ENCODE assay signal across 13 cellular contexts in genomic region chrX:46882266-46882665, GRCh38.
"Had no signal": no experiment of that assay in that cellular context is flagged by ENCODE, and none has a peak within 500 bp of the region (broad histone marks: within the 10 kb centered on the region; RNA-seq: fewer than 3 reads in every experiment).

No MANE protein-coding gene starts in this region.

- H3K4me3 ChIP-seq: cardiac muscle cell, lower lobe of right lung, right atrium auricular region, skin epidermis had no signal

- DNase-seq: activated CD4-positive, alpha-beta T cell treated with anti-CD3 and anti-CD28 coated beads for 48 hours; activated CD8-positive, alpha-beta memory T cell treated with anti-CD3 and anti-CD28 coated beads for 24 hours; activated naive CD4-positive, alpha-beta T cell treated with anti-CD3 and anti-CD28 coated beads, Interleukin-2, amount 10 ng/mL, durations not matched to agents 7 days and 5 days; foreskin keratinocyte; lower lobe of right lung; naive B cell; nucleus accumbens; T1000 had no signal

- H3K4me3 Mint-ChIP-seq: activated naive CD4-positive, alpha-beta T cell treated with anti-CD3 and anti-CD28 coated beads, Interleukin-2, amount 10 ng/mL, durations not matched to agents 7 days and 5 days; activated T-helper 17 cell treated with anti-CD3 and anti-CD28 coated beads, Interleukin-2, amount 50 U/mL, for 72 hours; naive B cell had no signal

- H3K4me1 ChIP-seq: foreskin keratinocyte, lower lobe of right lung, right atrium auricular region had no signal

- H3K27me3 ChIP-seq: cardiac muscle cell, foreskin keratinocyte, right atrium auricular region had no signal

- H3K27ac Mint-ChIP-seq: activated naive CD4-positive, alpha-beta T cell treated with anti-CD3 and anti-CD28 coated beads, Interleukin-2, amount 10 ng/mL, durations not matched to agents 7 days and 5 days; activated T-helper 17 cell treated with anti-CD3 and anti-CD28 coated beads, Interleukin-2, amount 50 U/mL, for 72 hours had no signal

- H3K9me3 Mint-ChIP-seq: activated naive CD4-positive, alpha-beta T cell treated with anti-CD3 and anti-CD28 coated beads, Interleukin-2, amount 10 ng/mL, durations not matched to agents 7 days and 5 days; activated T-helper 17 cell treated with anti-CD3 and anti-CD28 coated beads, Interleukin-2, amount 50 U/mL, for 72 hours; naive B cell had no signal

- H3K4me1 Mint-ChIP-seq: activated naive CD4-positive, alpha-beta T cell treated with anti-CD3 and anti-CD28 coated beads, Interleukin-2, amount 10 ng/mL, durations not matched to agents 7 days and 5 days; activated T-helper 17 cell treated with anti-CD3 and anti-CD28 coated beads, Interleukin-2, amount 50 U/mL, for 72 hours; naive B cell had no signal

- H3K27ac ChIP-seq: cardiac muscle cell, foreskin keratinocyte, lower lobe of right lung, right atrium auricular region, skin epidermis, VCaP had no signal

- H3K36me3 ChIP-seq: cardiac muscle cell, right atrium auricular region had no signal

- H3K36me3 Mint-ChIP-seq: naive B cell had no signal

- H3K27me3 Mint-ChIP-seq: activated naive CD4-positive, alpha-beta T cell treated with anti-CD3 and anti-CD28 coated beads, Interleukin-2, amount 10 ng/mL, durations not matched to agents 7 days and 5 days; activated T-helper 17 cell treated with anti-CD3 and anti-CD28 coated beads, Interleukin-2, amount 50 U/mL, for 72 hours; naive B cell had no signal

- ATAC-seq: activated T-helper 17 cell treated with anti-CD3 and anti-CD28 coated beads, Interleukin-2, amount 50 U/mL, for 72 hours; foreskin keratinocyte; lower lobe of right lung had no signal
